Comparison of ENCODE assay signal across 9 cellular contexts in genomic region chr17:81519284-81520020, GRCh38. TPM values are rescaled to one million over a fixed set of nuclear protein-coding genes. Genes with fewer than 3 reads are reported as not detected.
DNase-seq lines count a peak whose midpoint lies in the region; ATAC-seq and TF ChIP-seq lines count a peak whose summit lies in the region.
"Had no signal": no experiment of that assay in that cellular context is flagged by ENCODE, and none has a peak within 500 bp of the region (broad histone marks: within the 10 kb centered on the region; RNA-seq: fewer than 3 reads in every experiment).

No MANE protein-coding gene starts in this region.

- no peaks in the 10 kb centered on the region for H3K27me3 ChIP-seq in RWPE2 (ENCODE audit: insufficient read depth, poor library complexity, severe bottlenecking)

- TF ChIP-seq CTCF in RWPE2 (IDR thresholded peaks at IDR 0.05; ENCODE audit: poor library complexity, severe bottlenecking) = peak; percentile 86

- peaks cover 5% of the 10 kb centered on the region for H3K4me1 ChIP-seq in RWPE2 (ENCODE audit: insufficient read depth, poor library complexity, severe bottlenecking)

- H3K4me3 ChIP-seq in RWPE2 (ENCODE audit: severe bottlenecking) = peak overlapping the region; percentile 38

- peak; percentile 50 for ATAC-seq in RWPE2 (ENCODE audit: low read depth)

- no peaks in the 10 kb centered on the region for H3K36me3 ChIP-seq in RWPE2 (ENCODE audit: low read depth)

- DNase-seq in NCI-H1417 (lab: John Stamatoyannopoulos, UW) = peak; percentile 57 to 73 (median 65)
- no peak for DNase-seq in NCI-H1417 treated with DMSO at 0.1 percent for 48 hours (lab: John Stamatoyannopoulos, UW)
- DNase-seq in RWPE2 (ENCODE audit: low spot score) = peak; percentile 73
- peak; percentile 70 for DNase-seq in astrocyte of the hippocampus (ENCODE audit: low read depth, low spot score)
- peak; percentile 94 for DNase-seq in islet precursor cell
- peak; percentile 30 to 58 (median 53) for DNase-seq in stimulated activated CD4-positive, alpha-beta T cell treated with anti-CD3 and anti-CD28 coated beads, TNF-alpha, amount 100 ng/mL, for 1 hour (ENCODE audit: low read depth in 3 of 3, low spot score in 1 of 3)
- no peak for DNase-seq in H4 (ENCODE audit: low spot score)
- DNase-seq in cerebellar cortex (ENCODE audit: low spot score) = no peak
- DNase-seq: DND-41 had no signal

- H3K27ac ChIP-seq in RWPE2 (ENCODE audit: poor library complexity, severe bottlenecking) = peak overlapping the region; percentile 16

- H3K9me3 ChIP-seq in RWPE2 (ENCODE audit: severe bottlenecking) = no peaks in the 10 kb centered on the region

RNA-seq across cellular contexts. Expression of gene ACTG1, which starts 6.9 kb away (rescaled TPM):
- total RNA-seq in H4 (2014; rRNA removed; shearing (Covaris generic)) = 1,105 and 1,576 TPM in 2 replicates

RNA-seq across cellular contexts. Expression of gene FSCN2, which starts 8.7 kb away (rescaled TPM):
- total RNA-seq in H4 (2014; rRNA removed; shearing (Covaris generic)) = 0.27 TPM in 1 of 2 replicates, not detected in the other

RNA-seq across cellular contexts. Expression of gene FAAP100, which starts 32.7 kb away (rescaled TPM):
- 6.6 and 7.4 TPM in 2 replicates for total RNA-seq in H4 (2014; rRNA removed; shearing (Covaris generic))

Comparison
In these comparisons a context has a peak if more than half of its experiments do, and no peak if none do; other contexts are left out.
1. DNase-seq: peak in NCI-H1417 (3 of 3), RWPE2 (single experiment), astrocyte of the hippocampus (single experiment), islet precursor cell (single experiment) and stimulated activated CD4-positive, alpha-beta T cell treated with anti-CD3 and anti-CD28 coated beads, TNF-alpha, amount 100 ng/mL, for 1 hour (3 of 3); none in NCI-H1417 treated with DMSO at 0.1 percent for 48 hours (single experiment), H4 (single experiment) and cerebellar cortex (single experiment).